Comparison of ENCODE assay signal across 27 cellular contexts in the genomic region with DNA sequence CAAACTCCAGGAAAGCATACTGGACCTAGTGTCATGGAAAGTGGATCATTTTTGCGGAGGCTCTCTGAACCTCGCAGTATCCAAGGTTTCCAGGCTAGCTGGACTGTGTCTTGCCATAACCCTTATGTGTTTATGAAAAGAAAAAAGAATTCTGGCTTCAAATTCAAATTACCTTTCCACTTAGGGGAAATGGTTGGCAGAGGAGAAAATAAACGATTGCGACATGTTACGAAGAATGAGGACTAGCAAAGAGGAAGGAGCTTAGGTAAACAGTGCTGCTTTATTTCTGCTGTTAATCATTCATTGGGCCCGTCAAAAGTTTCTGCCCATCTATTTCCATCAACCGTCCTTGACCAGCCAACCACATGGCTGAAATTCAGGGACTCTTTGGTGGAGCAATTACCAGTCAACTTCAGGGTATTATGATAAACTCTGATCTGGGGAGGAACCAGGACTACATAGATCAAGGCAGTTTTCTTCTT. TPM values are rescaled to one million over a fixed set of nuclear protein-coding genes. Genes with fewer than 3 reads are reported as not detected.
DNase-seq lines count a peak whose midpoint lies in the region; ATAC-seq, FAIRE-seq and TF ChIP-seq lines count a peak whose summit lies in the region.
"Had no signal": no experiment of that assay in that cellular context is flagged by ENCODE, and none has a peak within 500 bp of the region (broad histone marks: within the 10 kb centered on the region; RNA-seq: fewer than 3 reads in every experiment).

A gene (plus strand): TSS at position 342 of the 482 bp plus-strand sequence. CDS start 8,793 bp downstream, outside the sequence.

- H3K9me3 ChIP-seq in lung (ENCODE audit: control insufficient read depth in 2 of 2, insufficient read depth in 1 of 2, low read length in 1 of 2): no peaks in the 10 kb centered on the region
- H3K9me3 ChIP-seq: adrenal gland, HAP-1, thyroid gland had no signal

- no peaks in the 10 kb centered on the region for H3K36me3 ChIP-seq in bronchial epithelial cell (ENCODE audit: control insufficient read depth, insufficient read depth, low read length)
- no peaks in the 10 kb centered on the region for H3K36me3 ChIP-seq in lung (ENCODE audit: control insufficient read depth in 2 of 2, insufficient read depth in 2 of 2, low read length in 2 of 2)
- H3K36me3 ChIP-seq: adrenal gland, HAP-1, thyroid gland had no signal

- DNase-seq in DMS53 (lab: John Stamatoyannopoulos, UW): peak; percentile 34
- DNase-seq in NB4 (ENCODE audit: low read depth): peak; percentile 40
- DNase-seq in bronchial epithelial cell (ENCODE audit: low read depth): peak; percentile 27
- peak; percentile 44 for DNase-seq in lung (ENCODE audit: low spot score)
- DNase-seq in NCI-H2171 (lab: John Stamatoyannopoulos, UW): no peak
- DNase-seq in activated naive CD8-positive, alpha-beta T cell treated with anti-CD3 and anti-CD28 coated beads, Interleukin-2, amount 50 U/mL, for 24 hours: no peak
- DNase-seq: activated CD4-positive, alpha-beta T cell treated with anti-CD3 and anti-CD28 coated beads, Interleukin-2, amount 50 U/mL, for 4 hours; activated gamma-delta T cell; adrenal gland; caudate nucleus; CD4-positive, alpha-beta T cell; foreskin melanocyte; kidney; NCI-H1694; NCI-H748 treated with DMSO at 0.1 percent for 48 hours; stimulated activated CD4-positive, alpha-beta T cell treated with anti-CD3 and anti-CD28 coated beads, Interleukin-2, amount 100 ng/mL, for 24 hours; stimulated activated naive CD4-positive, alpha-beta T cell treated with Interleukin-2 at 50 U/mL for 16 hours; thyroid gland had no signal

- H3K4me3 ChIP-seq in NB4 (ENCODE audit: low read depth, low read length) (no peak within 1 kb of the TSS), bronchial epithelial cell (ENCODE audit: low read depth, low read length) (no peak within 1 kb of the TSS), lung (no peak within 1 kb of the TSS)
- H3K4me3 ChIP-seq: adrenal gland, HAP-1, thyroid gland had no signal

- no peak within 1 kb of the TSS for H3K27ac Mint-ChIP-seq in activated naive CD8-positive, alpha-beta T cell treated with anti-CD3 and anti-CD28 coated beads, Interleukin-2, amount 50 U/mL, for 24 hours
- H3K27ac Mint-ChIP-seq: CD4-positive, alpha-beta T cell; mesothelial cell of epicardium; nephron had no signal

- no peaks in the 10 kb centered on the region for H3K4me1 Mint-ChIP-seq in activated naive CD8-positive, alpha-beta T cell treated with anti-CD3 and anti-CD28 coated beads, Interleukin-2, amount 50 U/mL, for 24 hours

- 37 to 47% methylated on average over 7 of the region's 7 CpGs for WGBS in lung, 2 donors

- H3K27ac ChIP-seq in lung (ENCODE audit: low read depth in 1 of 2, low read length in 1 of 2): peak within 1 kb of the TSS in 1 of 2 donors; percentile 75
- H3K27ac ChIP-seq: adrenal gland, thyroid gland had no signal

- no peak for FAIRE-seq in bronchial epithelial cell (lab: Jason Lieb, UNC)
- FAIRE-seq: kidney had no signal

- no peaks in the 10 kb centered on the region for H3K9me3 Mint-ChIP-seq in activated naive CD8-positive, alpha-beta T cell treated with anti-CD3 and anti-CD28 coated beads, Interleukin-2, amount 50 U/mL, for 24 hours
- H3K9me3 Mint-ChIP-seq: CD4-positive, alpha-beta T cell; mesothelial cell of epicardium; nephron had no signal

- no peak for TF ChIP-seq POLR2A in NB4 (IDR thresholded peaks at IDR 0.05; ENCODE audit: extremely low read depth, insufficient read length)

- H3K4me3 Mint-ChIP-seq in activated naive CD8-positive, alpha-beta T cell treated with anti-CD3 and anti-CD28 coated beads, Interleukin-2, amount 50 U/mL, for 24 hours: no peak within 1 kb of the TSS
- H3K4me3 Mint-ChIP-seq: CD4-positive, alpha-beta T cell; mesothelial cell of epicardium; nephron had no signal

- H3K27me3 ChIP-seq in bronchial epithelial cell (ENCODE audit: control insufficient read depth, insufficient read depth, low read length): peaks cover 2% of the 10 kb centered on the region
- no peaks in the 10 kb centered on the region for H3K27me3 ChIP-seq in lung (ENCODE audit: control insufficient read depth, insufficient read depth)
- H3K27me3 ChIP-seq: adrenal gland, thyroid gland had no signal

- no peaks in the 10 kb centered on the region for H3K36me3 Mint-ChIP-seq in activated naive CD8-positive, alpha-beta T cell treated with anti-CD3 and anti-CD28 coated beads, Interleukin-2, amount 50 U/mL, for 24 hours (ENCODE audit: low read depth)
- H3K36me3 Mint-ChIP-seq: mesothelial cell of epicardium had no signal

- ATAC-seq in lung (ENCODE audit: insufficient read depth, low FRiP score) (peak; percentile 77), HG03039 (IDR thresholded peaks at IDR 0.05; ENCODE audit: unreplicated experiment) (no peak), GM19463 (IDR thresholded peaks at IDR 0.05; ENCODE audit: unreplicated experiment) (no peak)
- no peak for ATAC-seq in activated naive CD8-positive, alpha-beta T cell treated with anti-CD3 and anti-CD28 coated beads, Interleukin-2, amount 50 U/mL, for 24 hours

- no peaks in the 10 kb centered on the region for H3K4me1 ChIP-seq in lung (ENCODE audit: control insufficient read depth in 2 of 2, insufficient read depth in 2 of 2, low read length in 2 of 2)
- H3K4me1 ChIP-seq: adrenal gland, HAP-1, thyroid gland had no signal

- TF ChIP-seq CTCF in NB4 (IDR thresholded peaks at IDR 0.05; ENCODE audit: low read depth, low read length) (no peak), bronchial epithelial cell (IDR thresholded peaks at IDR 0.05; ENCODE audit: insufficient read depth, low read length, severe bottlenecking) (no peak), lung (IDR thresholded peaks at IDR 0.05; ENCODE audit: control extremely low read depth, extremely low read depth) (no peak)

- H3K27me3 Mint-ChIP-seq in activated naive CD8-positive, alpha-beta T cell treated with anti-CD3 and anti-CD28 coated beads, Interleukin-2, amount 50 U/mL, for 24 hours: peaks cover 11% of the 10 kb centered on the region

RNA-seq across cellular contexts. Expression of the gene that starts here (rescaled TPM):
- not detected in 2 replicates for total RNA-seq in bronchial epithelial cell
- total RNA-seq in lung: 100 to 1,000 TPM; 158 to 203 TPM
- 100 to 1,000 TPM in 1 of 2 donors, 10 to 100 TPM in 1; 21.2 to 213 TPM for polyA plus RNA-seq in lung
- total RNA-seq: CD4-positive, alpha-beta T cell; HT1080; SK-MEL-5; T-helper 2 cell treated with Interferon-gamma antibody and Interleukin-4, amounts not matched to agents 100 ng/mL and 5 ng/mL, for 36 hours; thyroid gland had no signal
- polyA plus RNA-seq: AG04450 had no signal

Comparison
In these comparisons a context has a peak if more than half of its experiments do, and no peak if none do; other contexts are left out.
1. RNA of the gene that starts here (total RNA-seq): 158 to 203 TPM in lung; not detected in bronchial epithelial cell; every median in the first group is over 100 times any median in the second.
2. Peak in DNase-seq in bronchial epithelial cell; RNA of the gene not detected or under 1 TPM.
3. DNase-seq: peak in DMS53 (single experiment), NB4 (single experiment) and lung (single experiment); none in NCI-H2171 (single experiment) and activated naive CD8-positive, alpha-beta T cell treated with anti-CD3 and anti-CD28 coated beads, Interleukin-2, amount 50 U/mL, for 24 hours (single experiment).